34 cellular contexts compared by ENCODE assay signal in the genomic region with DNA sequence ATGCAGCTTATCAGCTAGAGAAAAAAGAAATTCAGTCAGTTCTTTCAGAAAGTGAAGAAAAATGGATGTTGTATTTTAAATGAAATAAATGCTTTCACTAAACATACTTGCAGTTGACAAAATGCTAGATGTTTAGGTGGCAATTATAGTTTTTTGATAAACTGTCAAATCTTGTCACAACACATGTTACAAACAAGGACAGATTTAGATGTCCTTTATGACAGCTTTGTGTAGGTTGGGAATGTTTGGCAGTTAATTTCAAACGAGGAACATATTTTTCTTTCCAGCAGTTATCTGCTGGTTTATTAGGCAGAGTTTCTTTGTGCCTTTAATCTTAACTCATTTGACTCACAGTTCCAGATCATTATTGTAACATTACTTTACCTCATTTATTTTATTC. TPM values are rescaled to one million over a fixed set of nuclear protein-coding genes. Genes with fewer than 3 reads are reported as not detected.
"Had no signal": no experiment of that assay in that cellular context is flagged by ENCODE, and none has a peak within 500 bp of the region (broad histone marks: within the 10 kb centered on the region; RNA-seq: fewer than 3 reads in every experiment).

No MANE protein-coding gene starts in this region.

- H3K9me3 Mint-ChIP-seq: immature natural killer cell; naive B cell; natural killer cell; nephron progenitor cell; stimulated activated memory B cell treated with anti-CD40 and anti-IgM and Interleukin-4, amounts not matched to agents 10 μg/mL and 1 μg/mL and 100 μg/mL, for 72 hours; stimulated activated naive CD8-positive, alpha-beta T cell treated with anti-CD3 and anti-CD28 coated beads, Interleukin-15, amount 100 ng/mL, for 72 hours; type B pancreatic cell had no signal

- H3K4me2 ChIP-seq: smooth muscle cell had no signal

- H3K36me3 ChIP-seq: left ventricle myocardium inferior, ovary, right atrium auricular region, right lobe of liver, tibial nerve, uterus had no signal

- H3K27me3 Mint-ChIP-seq: progenitor cell of endocrine pancreas; stimulated activated memory B cell treated with anti-CD40 and anti-IgM and Interleukin-4, amounts not matched to agents 10 μg/mL and 1 μg/mL and 100 μg/mL, for 72 hours; stimulated activated naive CD8-positive, alpha-beta T cell treated with anti-CD3 and anti-CD28 coated beads, Interleukin-15, amount 100 ng/mL, for 72 hours; type B pancreatic cell had no signal

- H3K27ac Mint-ChIP-seq: immature natural killer cell; mesothelial cell of epicardium; naive B cell; natural killer cell; nephron progenitor cell; progenitor cell of endocrine pancreas; stimulated activated memory B cell treated with anti-CD40 and anti-IgM and Interleukin-4, amounts not matched to agents 10 μg/mL and 1 μg/mL and 100 μg/mL, for 72 hours; type B pancreatic cell had no signal

- ATAC-seq: natural killer cell; right lobe of liver; stimulated activated memory B cell treated with anti-CD40 and anti-IgM and Interleukin-4, amounts not matched to agents 10 μg/mL and 1 μg/mL and 100 μg/mL, for 72 hours; stimulated activated naive CD8-positive, alpha-beta T cell treated with anti-CD3 and anti-CD28 coated beads, Interleukin-15, amount 100 ng/mL, for 72 hours had no signal

- H3K27me3 ChIP-seq: ovary, right atrium auricular region, right lobe of liver, tibial nerve, uterus had no signal

- H3K27ac ChIP-seq: left ventricle myocardium inferior, ovary, right atrium auricular region, right lobe of liver, tibial nerve, uterus had no signal

- H3K4me3 Mint-ChIP-seq: immature natural killer cell; mesothelial cell of epicardium; naive B cell; natural killer cell; nephron progenitor cell; stimulated activated memory B cell treated with anti-CD40 and anti-IgM and Interleukin-4, amounts not matched to agents 10 μg/mL and 1 μg/mL and 100 μg/mL, for 72 hours; stimulated activated naive CD8-positive, alpha-beta T cell treated with anti-CD3 and anti-CD28 coated beads, Interleukin-15, amount 100 ng/mL, for 72 hours; type B pancreatic cell had no signal

- H3K4me3 ChIP-seq: left ventricle myocardium inferior, lung, ovary, right atrium auricular region, right lobe of liver, smooth muscle cell, tibial nerve, uterus had no signal

- H3K9me3 ChIP-seq: left ventricle myocardium inferior, ovary, right atrium auricular region, right lobe of liver, tibial nerve, uterus had no signal

- H3K4me1 Mint-ChIP-seq: immature natural killer cell; naive B cell; natural killer cell; nephron progenitor cell; stimulated activated memory B cell treated with anti-CD40 and anti-IgM and Interleukin-4, amounts not matched to agents 10 μg/mL and 1 μg/mL and 100 μg/mL, for 72 hours; stimulated activated naive CD8-positive, alpha-beta T cell treated with anti-CD3 and anti-CD28 coated beads, Interleukin-15, amount 100 ng/mL, for 72 hours had no signal

- H3K36me3 Mint-ChIP-seq: immature natural killer cell; mesothelial cell of epicardium; naive B cell; natural killer cell; stimulated activated memory B cell treated with anti-CD40 and anti-IgM and Interleukin-4, amounts not matched to agents 10 μg/mL and 1 μg/mL and 100 μg/mL, for 72 hours; type B pancreatic cell had no signal

- H3K4me1 ChIP-seq: left ventricle myocardium inferior, right atrium auricular region, right lobe of liver, tibial nerve, uterus had no signal

- DNase-seq: hypothalamus; immature natural killer cell; kidney; left ventricle myocardium inferior; mesendoderm; naive B cell; natural killer cell; nephron progenitor cell; ovary; right lobe of liver; stimulated activated CD4-positive, alpha-beta T cell treated with anti-CD3 and anti-CD28 coated beads, Interleukin-1b, Interleukin-23, amount 100 ng/mL, for 48 hours; stimulated activated CD4-positive, alpha-beta T cell treated with anti-CD3 and anti-CD28 coated beads, Interleukin-2, amount 100 ng/mL, for 48 hours; stimulated activated CD4-positive, alpha-beta T cell treated with anti-CD3 and anti-CD28 coated beads, Interleukin-4, amount 100 ng/mL, for 4 hours; stimulated activated CD8-positive, alpha-beta memory T cell treated with anti-CD3 and anti-CD28 coated beads, Interleukin-4, amount 100 ng/mL, for 48 hours; stimulated activated naive CD4-positive, alpha-beta T cell treated with Interleukin-2 at 50 U/mL for 16 hours; stimulated activated naive CD8-positive, alpha-beta T cell treated with anti-CD3 and anti-CD28 coated beads, Interleukin-15, amount 100 ng/mL, for 72 hours; substantia nigra; uterus had no signal

RNA-seq across cellular contexts. Expression of a gene that starts 3.1 kb away (rescaled TPM):
- total RNA-seq: kidney, left ventricle myocardium inferior, lower leg skin, lung, mesothelial cell of epicardium, natural killer cell, omental fat pad, ovary, progenitor cell of endocrine pancreas, pulmonary artery endothelial cell, renal cortical epithelial cell, right atrium auricular region, right lobe of liver, skeletal muscle tissue, smooth muscle cell, temporal lobe, tibial nerve, ureter, uterus had no signal
- polyA plus RNA-seq: immature natural killer cell, lung, ovary, smooth muscle cell, thymus had no signal
